9 cellular contexts compared by ENCODE assay signal in genomic region chr11:128587415-128587814, GRCh38. TPM values are rescaled to one million over a fixed set of nuclear protein-coding genes. Genes with fewer than 3 reads are reported as not detected.
DNase-seq lines count a peak whose midpoint lies in the region; TF ChIP-seq lines count a peak whose summit lies in the region.
"Had no signal": no experiment of that assay in that cellular context is flagged by ENCODE, and none has a peak within 500 bp of the region (broad histone marks: within the 10 kb centered on the region; RNA-seq: fewer than 3 reads in every experiment).

Gene ETS1, minus strand, starts transcription at chr11:128587558. Its CDS starts 14,428 bp downstream, at chr11:128573130.

- no peak within 1 kb of the TSS for H3K4me3 Mint-ChIP-seq in activated naive CD4-positive, alpha-beta T cell treated with anti-CD3 and anti-CD28 coated beads, Interleukin-2, amount 50 U/mL, for 24 hours
- H3K4me3 Mint-ChIP-seq: dendritic cell treated with granulocyte-macrophage colony-stimulating factor and Interleukin-4, amounts not matched to agents 40 ng/mL and 50 ng/mL, for 4 days had no signal

- TF ChIP-seq POLR2A in uterus (IDR thresholded peaks at IDR 0.05) = peak in 1 of 2 donors; percentile 34

- 29% methylated on average over 4 of the region's 4 CpGs for WGBS in mesenchymal stem cell

- H2AK5ac ChIP-seq in mesenchymal stem cell (ENCODE audit: low read length, severe bottlenecking) = no peak within 1 kb of the TSS

- no peak within 1 kb of the TSS for H4K8ac ChIP-seq in mesenchymal stem cell (ENCODE audit: low read length)

- TF ChIP-seq CTCF in colonic mucosa (IDR thresholded peaks at IDR 0.05) (no peak), uterus (IDR thresholded peaks at IDR 0.05) (no peak)

- H3K4me3 ChIP-seq in colonic mucosa = no peak within 1 kb of the TSS
- H3K4me3 ChIP-seq in mesenchymal stem cell (ENCODE audit: insufficient read depth in 1 of 2, low read depth in 1 of 2, low read length in 2 of 2) = peak within 1 kb of the TSS in 1 of 2 experiments; percentile 64
- no peak within 1 kb of the TSS for H3K4me3 ChIP-seq in uterus

- H3K9ac ChIP-seq in colonic mucosa (ENCODE audit: low read depth in 2 of 2, low read length in 2 of 2) = no peak within 1 kb of the TSS
- H3K9ac ChIP-seq in mesenchymal stem cell (ENCODE audit: low read length) = peak within 1 kb of the TSS; percentile 44

- no peaks in the 10 kb centered on the region for H3K79me1 ChIP-seq in mesenchymal stem cell (replicated peaks; ENCODE audit: low read length, poor library complexity, severe bottlenecking)

- in situ Hi-C loops in ACHN (cut with HindIII; ENCODE audit: low pct_ligation_motif_present, low pct_unique_long_range_greater_than_20kb, low sequenced_read_pairs) = no loop called here

- H3K14ac ChIP-seq in mesenchymal stem cell (ENCODE audit: low read length in 2 of 2) = no peak within 1 kb of the TSS

- peaks cover 24% of the 10 kb centered on the region for H3K4me1 Mint-ChIP-seq in activated naive CD4-positive, alpha-beta T cell treated with anti-CD3 and anti-CD28 coated beads, Interleukin-2, amount 50 U/mL, for 24 hours

- no peak within 1 kb of the TSS for H3K27ac ChIP-seq in colonic mucosa
- no peak within 1 kb of the TSS for H3K27ac ChIP-seq in mesenchymal stem cell (ENCODE audit: low read length, poor library complexity, severe bottlenecking)
- H3K27ac ChIP-seq in uterus = peak within 1 kb of the TSS; percentile 21 to 71

- no peaks in the 10 kb centered on the region for H3K27me3 Mint-ChIP-seq in activated naive CD4-positive, alpha-beta T cell treated with anti-CD3 and anti-CD28 coated beads, Interleukin-2, amount 50 U/mL, for 24 hours

- no peak within 1 kb of the TSS for H3K23ac ChIP-seq in mesenchymal stem cell (ENCODE audit: low read length in 2 of 2)

- peak within 1 kb of the TSS in 1 of 2 experiments; percentile 29 for H2BK12ac ChIP-seq in mesenchymal stem cell (ENCODE audit: low read length in 2 of 2)

- no peaks in the 10 kb centered on the region for H3K4me1 ChIP-seq in colonic mucosa
- H3K4me1 ChIP-seq in mesenchymal stem cell (ENCODE audit: control insufficient read depth, insufficient read depth, low read depth, low read length) = peaks cover 7% of the 10 kb centered on the region
- no peaks in the 10 kb centered on the region for H3K4me1 ChIP-seq in uterus

- H3K9me3 ChIP-seq in colonic mucosa (no peaks in the 10 kb centered on the region), mesenchymal stem cell (ENCODE audit: control insufficient read depth, low read length) (no peaks in the 10 kb centered on the region), uterus (no peaks in the 10 kb centered on the region)

- H3K27me3 ChIP-seq in colonic mucosa (no peaks in the 10 kb centered on the region), mesenchymal stem cell (ENCODE audit: control insufficient read depth in 1 of 2, insufficient read depth in 1 of 2, low read length in 2 of 2) (peaks cover 10 to 29% of the 10 kb centered on the region in 2 experiments), uterus (no peaks in the 10 kb centered on the region)

- H3K4me2 ChIP-seq in mesenchymal stem cell (ENCODE audit: low read length, poor library complexity, severe bottlenecking) = peak within 1 kb of the TSS; percentile 48

- H2BK5ac ChIP-seq in mesenchymal stem cell (ENCODE audit: low read depth, low read length, poor library complexity, severe bottlenecking) = no peak within 1 kb of the TSS

- no peak within 1 kb of the TSS for H3K4ac ChIP-seq in mesenchymal stem cell (ENCODE audit: low read depth in 1 of 2, low read length in 2 of 2)

- no peak within 1 kb of the TSS for H2BK15ac ChIP-seq in mesenchymal stem cell (ENCODE audit: low read depth, poor library complexity, severe bottlenecking)

- H3K36me3 Mint-ChIP-seq in activated naive CD4-positive, alpha-beta T cell treated with anti-CD3 and anti-CD28 coated beads, Interleukin-2, amount 50 U/mL, for 24 hours = no peaks in the 10 kb centered on the region

- peak within 1 kb of the TSS; percentile 39 for H3K27ac Mint-ChIP-seq in activated naive CD4-positive, alpha-beta T cell treated with anti-CD3 and anti-CD28 coated beads, Interleukin-2, amount 50 U/mL, for 24 hours
- H3K27ac Mint-ChIP-seq: dendritic cell treated with granulocyte-macrophage colony-stimulating factor and Interleukin-4, amounts not matched to agents 40 ng/mL and 50 ng/mL, for 4 days had no signal

- DNase-seq in activated naive CD4-positive, alpha-beta T cell treated with anti-CD3 and anti-CD28 coated beads, Interleukin-2, amount 50 U/mL, for 16 hours = no peak
- DNase-seq in colonic mucosa (no peak), mesenchymal stem cell (peak; percentile 27), uterus (no peak), NCI-H1105 treated with DMSO at 0.1 percent for 48 hours (lab: John Stamatoyannopoulos, UW) (no peak), NCI-H345 treated with DMSO at 0.1 percent for 48 hours (lab: John Stamatoyannopoulos, UW; ENCODE audit: unreplicated experiment) (no peak), ACHN (no peak)

- H2AFZ ChIP-seq in mesenchymal stem cell (ENCODE audit: low read depth, low read length) = no peak within 1 kb of the TSS

- peaks cover 7% of the 10 kb centered on the region for H3K9me3 Mint-ChIP-seq in activated naive CD4-positive, alpha-beta T cell treated with anti-CD3 and anti-CD28 coated beads, Interleukin-2, amount 50 U/mL, for 24 hours
- H3K9me3 Mint-ChIP-seq: dendritic cell treated with granulocyte-macrophage colony-stimulating factor and Interleukin-4, amounts not matched to agents 40 ng/mL and 50 ng/mL, for 4 days had no signal

- no peak within 1 kb of the TSS for H2BK120ac ChIP-seq in mesenchymal stem cell (ENCODE audit: low read depth, low read length)

- H3K36me3 ChIP-seq in colonic mucosa (no peaks in the 10 kb centered on the region), mesenchymal stem cell (ENCODE audit: control insufficient read depth in 1 of 2, insufficient read depth in 2 of 2, low read depth in 1 of 2, low read length in 2 of 2) (no peaks in the 10 kb centered on the region), uterus (no peaks in the 10 kb centered on the region)

- no peak within 1 kb of the TSS for H3K18ac ChIP-seq in mesenchymal stem cell (ENCODE audit: low read depth in 1 of 2, low read length in 2 of 2)

- no peak within 1 kb of the TSS for H4K91ac ChIP-seq in mesenchymal stem cell (ENCODE audit: low read length)

- intact Hi-C loops in colonic mucosa (cut with DNase I) (no loop called here), uterus (cut with DNase I; ENCODE audit: low total_unique reads) (no loop called here)

RNA-seq across cellular contexts. Expression of gene ETS1, which starts in this region (rescaled TPM):
- total RNA-seq in colonic mucosa = 10 to 100 TPM; 19.3 to 37.6 TPM
- 28.1 TPM for polyA plus RNA-seq in mesenchymal stem cell (2013, experiment 1 of 2)
- polyA plus RNA-seq in mesenchymal stem cell (2013, experiment 2 of 2) = 27.2 TPM
- 10 to 100 TPM; 24.1 to 80.9 (median 58.3) TPM for total RNA-seq in uterus

Comparison
In these comparisons a context has a peak if more than half of its experiments do, and no peak if none do; other contexts are left out.
1. H3K27ac ChIP-seq: peak in uterus (2 of 2); none in colonic mucosa (single experiment) and mesenchymal stem cell (single experiment).